In genomic region chr3:81968628-81969027, GRCh38 we compare ENCODE assay signal across 24 cellular contexts.
"Had no signal": no experiment of that assay in that cellular context is flagged by ENCODE, and none has a peak within 500 bp of the region (broad histone marks: within the 10 kb centered on the region; RNA-seq: fewer than 3 reads in every experiment).

No MANE protein-coding gene starts in this region.

- DNase-seq: activated CD4-positive, alpha-beta T cell treated with anti-CD3 and anti-CD28 coated beads, Interleukin-2, amount 50 U/mL, for 4 hours; activated CD4-positive, CD25-positive, alpha-beta regulatory T cell treated with anti-CD3 and anti-CD28 coated beads, Interleukin-2, amount 50 U/mL, for 72 hours; activated naive CD4-positive, alpha-beta T cell treated with anti-CD3 and anti-CD28 coated beads for 36 hours; activated naive CD8-positive, alpha-beta T cell treated with anti-CD3 and anti-CD28 coated beads, Interleukin-2, amount 50 U/mL, for 24 hours; central memory CD4-positive, alpha-beta T cell; effector CD8-positive, alpha-beta T cell; foreskin fibroblast; glutamatergic neuron; immature natural killer cell; left colon; naive thymus-derived CD4-positive, alpha-beta T cell; stimulated activated CD4-positive, alpha-beta T cell treated with anti-CD3 and anti-CD28 coated beads, Interleukin-4, amount 100 ng/mL, for 24 hours; stimulated activated naive CD4-positive, alpha-beta T cell treated with Interleukin-2 at 50 U/mL for 16 hours; substantia nigra; T-cell; T-helper 9 cell had no signal

- H2AFZ ChIP-seq: parathyroid adenoma had no signal

- H3K27ac ChIP-seq: ascending aorta, coronary artery, neutrophil, parathyroid adenoma, SK-N-MC, skin epidermis, tibial nerve had no signal

- H3K27me3 ChIP-seq: ascending aorta, neutrophil, tibial nerve had no signal

- H3K9ac ChIP-seq: parathyroid adenoma had no signal

- H3K9me3 ChIP-seq: ascending aorta, neutrophil, tibial nerve had no signal

- H3K4me3 ChIP-seq: ascending aorta, coronary artery, lung, SK-N-MC, skin epidermis, tibial nerve had no signal

- H3K36me3 ChIP-seq: ascending aorta, neutrophil, tibial nerve had no signal

- H3K4me1 ChIP-seq: ascending aorta, parathyroid adenoma, tibial nerve had no signal
